Comparison of ENCODE assay signal across 19 cellular contexts in genomic region chr13:113149711-113150544, GRCh38. TPM values are rescaled to one million over a fixed set of nuclear protein-coding genes. Genes with fewer than 3 reads are reported as not detected.
"Had no signal": no experiment of that assay in that cellular context is flagged by ENCODE, and none has a peak within 500 bp of the region (broad histone marks: within the 10 kb centered on the region; RNA-seq: fewer than 3 reads in every experiment).

No MANE protein-coding gene starts in this region.

- H3K36me3 Mint-ChIP-seq: activated naive CD4-positive, alpha-beta T cell treated with anti-CD3 and anti-CD28 coated beads, Interleukin-2, amount 50 U/mL, for 24 hours had no signal

- H3K27me3 Mint-ChIP-seq: activated naive CD4-positive, alpha-beta T cell treated with anti-CD3 and anti-CD28 coated beads, Interleukin-2, amount 50 U/mL, for 24 hours had no signal

- H3K9me3 ChIP-seq: spleen, tibial artery, uterus had no signal

- H3K27me3 ChIP-seq: uterus had no signal

- H3K4me3 Mint-ChIP-seq: activated CD4-positive, alpha-beta T cell treated with anti-CD3 and anti-CD28 coated beads for 36 hours; activated naive CD4-positive, alpha-beta T cell treated with anti-CD3 and anti-CD28 coated beads, Interleukin-2, amount 50 U/mL, for 24 hours; T-helper 2 cell treated with Interferon-gamma antibody and Interleukin-4, amounts not matched to agents 5 μg/mL and 100 μg/mL, for 36 hours had no signal

- H2AFZ ChIP-seq: parathyroid adenoma had no signal

- H3K27ac Mint-ChIP-seq: activated CD4-positive, alpha-beta T cell treated with anti-CD3 and anti-CD28 coated beads for 36 hours; activated naive CD4-positive, alpha-beta T cell treated with anti-CD3 and anti-CD28 coated beads, Interleukin-2, amount 50 U/mL, for 24 hours; T-helper 2 cell treated with Interferon-gamma antibody and Interleukin-4, amounts not matched to agents 5 μg/mL and 100 μg/mL, for 36 hours had no signal

- H3K27ac ChIP-seq: cardiac muscle cell, epithelial cell of prostate, parathyroid adenoma, SK-N-MC, spleen, tibial artery, uterus had no signal

- H3K79me2 ChIP-seq: parathyroid adenoma had no signal

- H3K9me3 Mint-ChIP-seq: activated naive CD4-positive, alpha-beta T cell treated with anti-CD3 and anti-CD28 coated beads, Interleukin-2, amount 50 U/mL, for 24 hours had no signal

- H3K9ac ChIP-seq: parathyroid adenoma had no signal

- H3K4me3 ChIP-seq: cardiac muscle cell, SK-N-MC, spleen, tibial artery, uterus had no signal

- H3K36me3 ChIP-seq: cardiac muscle cell, spleen, tibial artery, uterus had no signal

- ATAC-seq: activated CD4-positive, alpha-beta T cell treated with anti-CD3 and anti-CD28 coated beads for 36 hours; stimulated activated naive CD8-positive, alpha-beta T cell treated with anti-CD3 and anti-CD28 coated beads, Interleukin-15, Interleukin-2, amounts not matched to agents 100 U/mL and 50 U/mL, for 24 hours had no signal

- DNase-seq: activated CD4-positive, alpha-beta T cell treated with anti-CD3 and anti-CD28 coated beads for 36 hours; activated CD4-positive, alpha-beta T cell treated with anti-CD3 and anti-CD28 coated beads, Interleukin-2, amount 50 U/mL, for 48 hours; activated gamma-delta T cell; foreskin fibroblast; hippocampal formation; spleen; stimulated activated naive CD8-positive, alpha-beta T cell treated with anti-CD3 and anti-CD28 coated beads, Interleukin-15, Interleukin-2, amounts not matched to agents 100 U/mL and 50 U/mL, for 24 hours; substantia nigra; tibial artery; uterus had no signal

RNA-seq across cellular contexts. Expression of gene PROZ, which starts 8.5 kb away (rescaled TPM):
- total RNA-seq: activated CD4-positive, alpha-beta T cell treated with anti-CD3 and anti-CD28 coated beads for 36 hours; cardiac muscle cell; dermis microvascular lymphatic vessel endothelial cell; myocyte; spleen; uterus had no signal

RNA-seq across cellular contexts. Expression of gene F10, which starts 27.3 kb away (rescaled TPM):
- total RNA-seq: activated CD4-positive, alpha-beta T cell treated with anti-CD3 and anti-CD28 coated beads for 36 hours; dermis microvascular lymphatic vessel endothelial cell had no signal

RNA-seq across cellular contexts. Expression of gene F7, which starts 44.3 kb away (rescaled TPM):
- total RNA-seq: dermis microvascular lymphatic vessel endothelial cell, lung microvascular endothelial cell, myocyte, spleen had no signal
- polyA plus RNA-seq: cardiac muscle cell had no signal
